Comparison of ENCODE assay signal across 1 cellular context in the genomic region with DNA sequence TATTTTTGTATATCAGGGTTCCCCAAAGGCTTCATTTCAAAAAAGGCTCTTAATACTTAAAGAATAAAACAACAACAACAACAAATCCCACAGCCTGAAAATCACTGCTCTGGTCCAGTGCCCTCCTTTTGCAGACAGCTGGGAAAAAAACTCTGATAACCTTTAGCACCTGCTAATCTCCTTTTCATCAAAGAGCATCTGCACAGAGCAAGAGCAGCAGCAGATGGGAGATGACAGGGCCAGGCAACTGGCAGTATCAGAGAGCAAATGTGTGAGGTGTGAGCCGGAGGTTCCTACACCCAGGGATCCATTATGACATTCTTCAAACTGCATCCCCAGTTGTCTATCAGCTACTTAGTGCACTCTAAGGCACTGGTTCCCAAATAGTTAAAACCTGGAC.
TF ChIP-seq lines count a peak whose summit lies in the region.

No MANE protein-coding gene starts in this region.

TF ChIP-seq in SK-N-SH, 30 proteins besides CTCF, POLR2A, EP300 and RAD21 (continued from another document):
- TF ChIP-seq, protein P1, sequence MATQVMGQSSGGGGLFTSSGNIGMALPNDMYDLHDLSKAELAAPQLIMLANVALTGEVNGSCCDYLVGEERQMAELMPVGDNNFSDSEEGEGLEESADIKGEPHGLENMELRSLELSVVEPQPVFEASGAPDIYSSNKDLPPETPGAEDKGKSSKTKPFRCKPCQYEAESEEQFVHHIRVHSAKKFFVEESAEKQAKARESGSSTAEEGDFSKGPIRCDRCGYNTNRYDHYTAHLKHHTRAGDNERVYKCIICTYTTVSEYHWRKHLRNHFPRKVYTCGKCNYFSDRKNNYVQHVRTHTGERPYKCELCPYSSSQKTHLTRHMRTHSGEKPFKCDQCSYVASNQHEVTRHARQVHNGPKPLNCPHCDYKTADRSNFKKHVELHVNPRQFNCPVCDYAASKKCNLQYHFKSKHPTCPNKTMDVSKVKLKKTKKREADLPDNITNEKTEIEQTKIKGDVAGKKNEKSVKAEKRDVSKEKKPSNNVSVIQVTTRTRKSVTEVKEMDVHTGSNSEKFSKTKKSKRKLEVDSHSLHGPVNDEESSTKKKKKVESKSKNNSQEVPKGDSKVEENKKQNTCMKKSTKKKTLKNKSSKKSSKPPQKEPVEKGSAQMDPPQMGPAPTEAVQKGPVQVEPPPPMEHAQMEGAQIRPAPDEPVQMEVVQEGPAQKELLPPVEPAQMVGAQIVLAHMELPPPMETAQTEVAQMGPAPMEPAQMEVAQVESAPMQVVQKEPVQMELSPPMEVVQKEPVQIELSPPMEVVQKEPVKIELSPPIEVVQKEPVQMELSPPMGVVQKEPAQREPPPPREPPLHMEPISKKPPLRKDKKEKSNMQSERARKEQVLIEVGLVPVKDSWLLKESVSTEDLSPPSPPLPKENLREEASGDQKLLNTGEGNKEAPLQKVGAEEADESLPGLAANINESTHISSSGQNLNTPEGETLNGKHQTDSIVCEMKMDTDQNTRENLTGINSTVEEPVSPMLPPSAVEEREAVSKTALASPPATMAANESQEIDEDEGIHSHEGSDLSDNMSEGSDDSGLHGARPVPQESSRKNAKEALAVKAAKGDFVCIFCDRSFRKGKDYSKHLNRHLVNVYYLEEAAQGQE (IDR thresholded peaks at IDR 0.05; ENCODE audit: low read depth, low read length): no peak
